In the genomic region with DNA sequence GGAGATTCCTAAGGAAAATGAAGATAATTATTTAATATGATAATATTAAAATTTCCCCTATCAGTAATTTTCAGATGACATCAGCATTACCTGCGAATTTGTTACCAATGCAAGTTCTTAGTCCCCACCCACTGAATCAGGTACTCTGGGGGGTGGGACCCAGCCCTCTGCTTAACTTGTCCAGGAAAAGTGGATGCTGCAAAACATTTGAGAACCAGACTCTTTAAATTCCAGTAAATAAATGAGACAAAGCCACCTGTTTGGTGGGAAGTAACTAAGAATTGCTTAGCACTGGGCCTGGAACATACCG, we compare ENCODE assay signal across 1 cellular context.
TF ChIP-seq lines count a peak whose summit lies in the region.

No MANE protein-coding gene starts in this region.

TF ChIP-seq in HCT116, 20 proteins besides CTCF, POLR2A, EP300 and RAD21 (continued from another document):
- no peak for TF ChIP-seq EZH2 (IDR thresholded peaks at IDR 0.05)
- no peak for TF ChIP-seq TCF7L2 (IDR thresholded peaks at IDR 0.05; ENCODE audit: borderline replicate concordance, extremely low read depth, insufficient read depth, insufficient read length)
- TF ChIP-seq SP1 (IDR thresholded peaks at IDR 0.05; ENCODE audit: low read depth), result no peak
- TF ChIP-seq SRF (IDR thresholded peaks at IDR 0.05; ENCODE audit: low read depth), result no peak
- no peak for TF ChIP-seq CBX3 (IDR thresholded peaks at IDR 0.05; ENCODE audit: low read depth)
